Comparison of ENCODE assay signal across 14 cellular contexts in the genomic region with DNA sequence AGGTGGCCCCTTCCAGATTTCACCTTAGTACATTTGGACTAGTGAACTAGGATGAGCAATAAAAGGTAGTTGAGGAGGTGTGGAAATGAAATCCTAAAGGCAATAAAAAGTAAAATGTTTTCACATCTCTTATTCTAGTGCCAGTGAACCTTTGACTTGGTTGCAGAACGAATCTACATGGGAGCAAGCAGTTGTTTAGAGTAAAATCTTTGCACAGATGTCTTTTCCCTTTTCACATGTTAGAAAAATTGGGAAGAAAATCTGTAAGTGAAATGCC.
DNase-seq lines count a peak whose midpoint lies in the region; ATAC-seq, FAIRE-seq and TF ChIP-seq lines count a peak whose summit lies in the region.
"Had no signal": no experiment of that assay in that cellular context is flagged by ENCODE, and none has a peak within 500 bp of the region (broad histone marks: within the 10 kb centered on the region; RNA-seq: fewer than 3 reads in every experiment).

No MANE protein-coding gene starts in this region.

- no peaks in the 10 kb centered on the region for H3K27me3 Mint-ChIP-seq in activated B cell treated with CpG ODN at 0.5 μM for 24 hours

- intact Hi-C loops in activated B cell treated with CpG ODN at 0.5 μM for 24 hours (cut with micrococcal nuclease): no loop called here

- ATAC-seq in activated naive CD4-positive, alpha-beta T cell treated with anti-CD3 and anti-CD28 coated beads, Interleukin-2, amount 50 U/mL, for 72 hours: no peak
- no peak for ATAC-seq in activated B cell treated with CpG ODN at 0.5 μM for 24 hours (ENCODE audit: low read depth)

- TF ChIP-seq EP300 in suprapubic skin (IDR thresholded peaks at IDR 0.05): no peak

- peaks cover 12 to 17% of the 10 kb centered on the region in 2 donors for H3K36me3 Mint-ChIP-seq in activated naive CD4-positive, alpha-beta T cell treated with anti-CD3 and anti-CD28 coated beads, Interleukin-2, amount 50 U/mL, for 72 hours
- H3K36me3 Mint-ChIP-seq in activated B cell treated with CpG ODN at 0.5 μM for 24 hours (ENCODE audit: low read depth): peaks cover 8% of the 10 kb centered on the region

- H3K4me3 ChIP-seq in keratinocyte (ENCODE audit: control insufficient read depth in 2 of 3, extremely low read depth in 1 of 3, insufficient read depth in 2 of 3, low read depth in 1 of 3, low read length in 3 of 3) (no peak overlapping the region), suprapubic skin (no peak overlapping the region)

- H3K4me1 Mint-ChIP-seq in activated B cell treated with CpG ODN at 0.5 μM for 24 hours: peaks cover 75% of the 10 kb centered on the region

- no peaks in the 10 kb centered on the region for H3K27me3 ChIP-seq in keratinocyte (ENCODE audit: control insufficient read depth, extremely low read depth, insufficient read depth, low read length)
- no peaks in the 10 kb centered on the region for H3K27me3 ChIP-seq in suprapubic skin
- H3K27me3 ChIP-seq: brain microvascular endothelial cell had no signal

- H2AFZ ChIP-seq in keratinocyte (ENCODE audit: control insufficient read depth, low read length): no peak overlapping the region

- peaks cover 3% of the 10 kb centered on the region for H3K9me1 ChIP-seq in keratinocyte (ENCODE audit: control insufficient read depth, extremely low read depth, insufficient read depth, low read length)

- no peak overlapping the region for H3K4me3 Mint-ChIP-seq in activated B cell treated with CpG ODN at 0.5 μM for 24 hours

- H4K20me1 ChIP-seq in keratinocyte (ENCODE audit: control insufficient read depth, extremely low read depth, insufficient read depth, low read length): no peaks in the 10 kb centered on the region

- H3K27ac ChIP-seq in keratinocyte (ENCODE audit: control insufficient read depth, insufficient read depth, low read length) (peak overlapping the region; percentile 78), suprapubic skin (peak overlapping the region; percentile 59)
- H3K27ac ChIP-seq: 22Rv1, brain microvascular endothelial cell had no signal

- dilution Hi-C loops in keratinocyte (cut with MboI; ENCODE audit: extremely low pct_ligation_motif_present, low sequenced_read_pairs): no loop called here

- CTCF ChIA-PET in activated B cell treated with CpG ODN at 0.5 μM for 24 hours (lab: Charles Lee): interaction anchor here (1.1 kb wide), 1 partner anchor 31 kb away, joined by 3 read pairs; no protein-coding TSS in a partner anchor

- peaks cover 8 to 15% of the 10 kb centered on the region in 2 donors for H3K9me3 Mint-ChIP-seq in activated naive CD4-positive, alpha-beta T cell treated with anti-CD3 and anti-CD28 coated beads, Interleukin-2, amount 50 U/mL, for 72 hours
- peaks cover 5% of the 10 kb centered on the region for H3K9me3 Mint-ChIP-seq in activated B cell treated with CpG ODN at 0.5 μM for 24 hours

- H3K27ac Mint-ChIP-seq in activated naive CD4-positive, alpha-beta T cell treated with anti-CD3 and anti-CD28 coated beads, Interleukin-2, amount 50 U/mL, for 72 hours: peak overlapping the region; percentile 81 to 88
- peak overlapping the region; percentile 77 for H3K27ac Mint-ChIP-seq in activated B cell treated with CpG ODN at 0.5 μM for 24 hours

- H3K9ac ChIP-seq in keratinocyte (ENCODE audit: control insufficient read depth, extremely low read depth, insufficient read depth, low read length): peak overlapping the region; percentile 8

- 26% methylated on average over 1 of the region's 1 CpG for WGBS in suprapubic skin

- TF ChIP-seq CTCF in activated B cell treated with CpG ODN at 0.5 μM for 24 hours (IDR thresholded peaks at IDR 0.05) (no peak), keratinocyte (optimal IDR thresholded peaks at IDR 0.05 in 1 of 3, IDR thresholded peaks at IDR 0.05 in 1 of 3, conservative IDR thresholded peaks at IDR 0.05 in 1 of 3; ENCODE audit: extremely low read depth in 1 of 3, insufficient read depth in 2 of 3, low read length in 3 of 3) (no peak), suprapubic skin (IDR thresholded peaks at IDR 0.05) (no peak)

- no peak for DNase-seq in activated naive CD4-positive, alpha-beta T cell treated with anti-CD3 and anti-CD28 coated beads, Interleukin-2, amount 50 U/mL, for 72 hours (ENCODE audit: low spot score in 2 of 2)
- no peak for DNase-seq in activated naive CD4-positive, alpha-beta T cell treated with Interleukin-2 at 50 U/mL for 16 hours
- DNase-seq in activated B cell treated with CpG ODN at 0.5 μM for 24 hours (no peak), keratinocyte (ENCODE audit: low read depth, low spot score) (no peak), suprapubic skin (ENCODE audit: low spot score in 2 of 2) (no peak), islet precursor cell (no peak), amniotic stem cell (lab: John Stamatoyannopoulos, UW) (no peak), NCI-H82 (lab: John Stamatoyannopoulos, UW) (no peak)
- DNase-seq: activated CD4-positive, CD25-positive, alpha-beta regulatory T cell; hypothalamus; MM.1S; stimulated activated CD4-positive, alpha-beta T cell treated with anti-CD3 and anti-CD28 coated beads, Interleukin-4, amount 100 ng/mL, for 4 hours had no signal

- H3K4me1 ChIP-seq in keratinocyte (ENCODE audit: control insufficient read depth, extremely low read depth, insufficient read depth, low read length): peaks cover 34% of the 10 kb centered on the region
- H3K4me1 ChIP-seq in suprapubic skin: peaks cover 51% of the 10 kb centered on the region

- no peak for FAIRE-seq in keratinocyte (lab: Jason Lieb, UNC)

- no peaks in the 10 kb centered on the region for H3K36me3 ChIP-seq in keratinocyte (ENCODE audit: control insufficient read depth in 2 of 2, extremely low read depth in 1 of 2, insufficient read depth in 2 of 2, low read length in 2 of 2)
- no peaks in the 10 kb centered on the region for H3K36me3 ChIP-seq in suprapubic skin
- H3K36me3 ChIP-seq: brain microvascular endothelial cell had no signal

- H3K9me3 ChIP-seq in keratinocyte (ENCODE audit: control insufficient read depth, low read depth, low read length) (no peaks in the 10 kb centered on the region), suprapubic skin (no peaks in the 10 kb centered on the region)

- POLR2A ChIA-PET in activated B cell treated with CpG ODN at 0.5 μM for 24 hours (lab: Charles Lee): interaction anchor here (0.7 to 2.6 kb wide), 3 partner anchors 8 to 40 kb away, joined by 3 to 10 read pairs (median 5); no protein-coding TSS in a partner anchor

- H3K79me2 ChIP-seq in keratinocyte (ENCODE audit: control insufficient read depth, insufficient read depth, low read length): peaks cover 69% of the 10 kb centered on the region

- TF ChIP-seq POLR2A in suprapubic skin (IDR thresholded peaks at IDR 0.05): no peak

- peak overlapping the region; percentile 9 for H3K4me2 ChIP-seq in keratinocyte (ENCODE audit: control insufficient read depth, extremely low read depth, insufficient read depth, low read depth, low read length)
